ENCODE assay signal across 20 cellular contexts in the genomic region with DNA sequence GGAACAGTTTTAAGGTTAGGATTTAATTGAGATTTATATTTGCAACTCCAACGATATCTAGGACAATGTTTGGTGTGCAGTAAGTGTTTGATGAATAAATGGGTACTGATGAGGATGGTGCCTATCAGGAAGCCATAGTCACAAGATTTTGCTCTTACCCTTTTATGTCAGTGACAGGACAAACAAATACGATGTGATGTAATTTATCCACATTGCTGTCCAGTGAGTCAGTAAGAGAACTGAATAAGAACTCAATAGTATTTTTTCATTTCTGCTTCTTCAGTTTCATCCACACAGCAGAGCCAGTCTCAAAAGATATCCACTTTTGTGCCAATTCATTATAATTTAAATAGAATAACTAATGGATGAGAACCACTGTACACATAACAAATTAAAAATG. TPM values are rescaled to one million over a fixed set of nuclear protein-coding genes. Genes with fewer than 3 reads are reported as not detected.
"Had no signal": no experiment of that assay in that cellular context is flagged by ENCODE, and none has a peak within 500 bp of the region (broad histone marks: within the 10 kb centered on the region; RNA-seq: fewer than 3 reads in every experiment).

No MANE protein-coding gene starts in this region.

- H3K9ac ChIP-seq: neural progenitor cell had no signal

- H3K9me3 ChIP-seq: pancreas had no signal

- ATAC-seq: activated CD8-positive, alpha-beta T cell treated with anti-CD3 and anti-CD28 coated beads, Interleukin-2, amount 10 ng/mL, durations not matched to agents 7 days and 5 days; activated naive CD8-positive, alpha-beta T cell treated with anti-CD3 and anti-CD28 coated beads, Interleukin-2, amount 50 U/mL, for 24 hours; pancreas; stimulated activated naive CD8-positive, alpha-beta T cell treated with anti-CD3 and anti-CD28 coated beads, Interleukin-15, Interleukin-2, amounts not matched to agents 100 U/mL and 50 U/mL, for 24 hours; WTC11 had no signal

- H3K36me3 ChIP-seq: left ventricle myocardium inferior, neural progenitor cell, pancreas, suprapubic skin had no signal

- H2AFZ ChIP-seq: neural progenitor cell had no signal

- H3K4me3 ChIP-seq: left ventricle myocardium inferior, neural progenitor cell, pancreas, suprapubic skin had no signal

- H3K4me2 ChIP-seq: neural progenitor cell had no signal

- H3K27me3 ChIP-seq: neural progenitor cell, pancreas, suprapubic skin had no signal

- H3K4me1 ChIP-seq: left ventricle myocardium inferior, neural progenitor cell, pancreas, suprapubic skin had no signal

- H3K27ac ChIP-seq: epithelial cell of prostate, left ventricle myocardium inferior, neural progenitor cell, pancreas, suprapubic skin had no signal

- DNase-seq: activated CD4-positive, alpha-beta T cell treated with anti-CD3 and anti-CD28 coated beads for 48 hours; activated CD8-positive, alpha-beta memory T cell treated with anti-CD3 and anti-CD28 coated beads, Interleukin-2, amount 50 U/mL, for 48 hours; activated CD8-positive, alpha-beta T cell treated with anti-CD3 and anti-CD28 coated beads, Interleukin-2, amount 10 ng/mL, durations not matched to agents 7 days and 5 days; activated naive CD4-positive, alpha-beta T cell treated with Interleukin-2 at 50 U/mL for 16 hours; activated naive CD8-positive, alpha-beta T cell treated with anti-CD3 and anti-CD28 coated beads, Interleukin-2, amount 50 U/mL, for 24 hours; central memory CD4-positive, alpha-beta T cell; cortex of kidney; effector CD8-positive, alpha-beta T cell; immature natural killer cell; left ventricle myocardium inferior; pancreas; stimulated activated CD4-positive, alpha-beta T cell treated with anti-CD3 and anti-CD28 coated beads, Interleukin-4, amount 100 ng/mL, for 1 hour; stimulated activated CD8-positive, alpha-beta memory T cell treated with anti-CD3 and anti-CD28 coated beads, Interleukin-4, amount 100 ng/mL, for 48 hours; stimulated activated naive CD8-positive, alpha-beta T cell treated with anti-CD3 and anti-CD28 coated beads, Interleukin-15, Interleukin-2, amounts not matched to agents 100 U/mL and 50 U/mL, for 24 hours; T-helper 1 cell had no signal

RNA-seq across cellular contexts. Expression of a gene that starts 18.5 kb away (rescaled TPM):
- total RNA-seq: activated CD8-positive, alpha-beta T cell treated with anti-CD3 and anti-CD28 coated beads, Interleukin-2, amount 10 ng/mL, durations not matched to agents 7 days and 5 days; left ventricle myocardium inferior; mesenteric fat pad; pancreas; suprapubic skin; WTC11 had no signal
- polyA plus RNA-seq: immature natural killer cell, pancreas had no signal

RNA-seq across cellular contexts. Expression of a gene that starts 37.1 kb away (rescaled TPM):
- total RNA-seq: activated CD8-positive, alpha-beta T cell treated with anti-CD3 and anti-CD28 coated beads, Interleukin-2, amount 10 ng/mL, durations not matched to agents 7 days and 5 days; left ventricle myocardium inferior; mesenteric fat pad; pancreas; suprapubic skin; WTC11 had no signal
- polyA plus RNA-seq: immature natural killer cell, pancreas had no signal
